In genomic region chr10:79007843-79008319, GRCh38 we compare ENCODE assay signal across 12 cellular contexts.
A peak's percentile ranks its signal among the peaks of the same experiment; 100 is the strongest.
DNase-seq lines count a peak whose midpoint lies in the region; ATAC-seq, FAIRE-seq and TF ChIP-seq lines count a peak whose summit lies in the region.
"Had no signal": no experiment of that assay in that cellular context is flagged by ENCODE, and none has a peak within 500 bp of the region (broad histone marks: within the 10 kb centered on the region; RNA-seq: fewer than 3 reads in every experiment).

No MANE protein-coding gene starts in this region.

- no peak for TF ChIP-seq RAD21 in GM12878 (IDR thresholded peaks at IDR 0.05; ENCODE audit: insufficient read depth, low read depth, low read length)

- TF ChIP-seq POLR2A in GM12878 (IDR thresholded peaks at IDR 0.05; ENCODE audit: low read depth, low read length) (no peak), vagina (IDR thresholded peaks at IDR 0.05) (no peak)

- no peaks in the 10 kb centered on the region for H3K9me3 ChIP-seq in mammary epithelial cell (replicated peaks; ENCODE audit: insufficient read depth, low read length)
- H3K9me3 ChIP-seq in GM12878 (replicated peaks; ENCODE audit: control insufficient read depth, insufficient read depth, low read length): no peaks in the 10 kb centered on the region
- no peaks in the 10 kb centered on the region for H3K9me3 ChIP-seq in right cardiac atrium (ENCODE audit: control insufficient read depth, low read length)
- no peaks in the 10 kb centered on the region for H3K9me3 ChIP-seq in vagina
- H3K9me3 ChIP-seq: SK-N-SH had no signal

- no peaks in the 10 kb centered on the region for H3K4me1 Mint-ChIP-seq in MCF 10A (ENCODE audit: insufficient read depth, unreplicated experiment)

- intact Hi-C loops in MCF 10A (cut with micrococcal nuclease): no loop called here
- intact Hi-C loops in mammary epithelial cell (cut with micrococcal nuclease): no loop called here
- intact Hi-C loops in GM12878 (cut with micrococcal nuclease; ENCODE audit: unreplicated experiment): no loop called here
- intact Hi-C loops in right cardiac atrium (cut with DNase I): no loop called here
- intact Hi-C loops in vagina (cut with DNase I): no loop called here

- H3K27me3 ChIP-seq in mammary epithelial cell (ENCODE audit: insufficient read depth, low read length): no peaks in the 10 kb centered on the region
- no peaks in the 10 kb centered on the region; a peak in 2 of 4 replicates for H3K27me3 ChIP-seq in GM12878 (replicated peaks in 1 of 2; ENCODE audit: control insufficient read depth in 2 of 2, insufficient read depth in 2 of 2, low read length in 1 of 2)
- no peaks in the 10 kb centered on the region for H3K27me3 ChIP-seq in right cardiac atrium (ENCODE audit: control insufficient read depth, insufficient read depth)
- no peaks in the 10 kb centered on the region for H3K27me3 ChIP-seq in vagina

- no peak overlapping the region for H3K4me2 ChIP-seq in mammary epithelial cell (ENCODE audit: insufficient read depth, low read depth, low read length)
- H3K4me2 ChIP-seq in GM12878 (ENCODE audit: control insufficient read depth, insufficient read depth): no peak overlapping the region
- H3K4me2 ChIP-seq: SK-N-SH had no signal

- H3K4me1 ChIP-seq in mammary epithelial cell (ENCODE audit: insufficient read depth, low read length): no peaks in the 10 kb centered on the region
- no peaks in the 10 kb centered on the region for H3K4me1 ChIP-seq in GM12878 (ENCODE audit: control insufficient read depth, insufficient read depth, low read length)
- H3K4me1 ChIP-seq in right cardiac atrium (ENCODE audit: control insufficient read depth, insufficient read depth, low read length): peaks cover 3% of the 10 kb centered on the region
- peaks cover 18% of the 10 kb centered on the region for H3K4me1 ChIP-seq in vagina

- H3K36me3 ChIP-seq in mammary epithelial cell (ENCODE audit: insufficient read depth, low read length) (no peaks in the 10 kb centered on the region), GM12878 (ENCODE audit: control insufficient read depth in 2 of 2, insufficient read depth in 2 of 2, low read length in 1 of 2) (no peaks in the 10 kb centered on the region), vagina (no peaks in the 10 kb centered on the region)

- no peaks in the 10 kb centered on the region for H4K20me1 ChIP-seq in mammary epithelial cell (ENCODE audit: insufficient read depth, low read length)
- no peaks in the 10 kb centered on the region for H4K20me1 ChIP-seq in GM12878 (ENCODE audit: control insufficient read depth, insufficient read depth)

- TF ChIP-seq CTCF in MCF 10A (IDR thresholded peaks at IDR 0.05; ENCODE audit: unreplicated experiment) (no peak), mammary epithelial cell (conservative IDR thresholded peaks at IDR 0.05 in 1 of 2, IDR thresholded peaks at IDR 0.05 in 1 of 2; ENCODE audit: extremely low read depth in 1 of 2, insufficient read depth in 1 of 2, low read depth in 1 of 2, low read length in 2 of 2) (no peak), GM12878 (IDR thresholded peaks at IDR 0.05 in 2 of 3, conservative IDR thresholded peaks at IDR 0.05 in 1 of 3; ENCODE audit: control insufficient read depth in 2 of 3, extremely low read depth in 1 of 3, insufficient read depth in 1 of 3, low read depth in 3 of 3, low read length in 3 of 3) (no peak), vagina (IDR thresholded peaks at IDR 0.05) (no peak)

- RAD21 ChIA-PET in GM12878 (lab: Charles Lee; ENCODE audit: unreplicated experiment): no interaction called here

- no peak for FAIRE-seq in GM12878 (lab: Jason Lieb, UNC)

- WGBS in mammary epithelial cell (ENCODE audit: low coverage, missing lambda C conversion rate): 80% methylated on average over 3 of the region's 3 CpGs
- 27% methylated on average over 3 of the region's 3 CpGs for WGBS in GM12878 (ENCODE audit: insufficient coverage, insufficient replicate concordance, low lambda C conversion rate, missing lambda C conversion rate)
- 82% methylated on average over 3 of the region's 3 CpGs for WGBS in right cardiac atrium

- H3K27ac ChIP-seq in mammary epithelial cell (ENCODE audit: insufficient read depth, low read depth, low read length) (no peak overlapping the region), GM12878 (ENCODE audit: control insufficient read depth, insufficient read depth) (no peak overlapping the region), right cardiac atrium (ENCODE audit: low read length) (no peak overlapping the region), vagina (peak overlapping the region; percentile 42)

- DNase-seq in MCF 10A (ENCODE audit: unreplicated experiment) (peak; percentile 51), mammary epithelial cell (no peak), GM12878 (ENCODE audit: low read depth, low spot score) (no peak), right cardiac atrium (no peak), vagina (ENCODE audit: extremely low spot score in 2 of 2) (no peak), HuH-7.5 (ENCODE audit: low spot score) (no peak)
- DNase-seq: activated naive CD4-positive, alpha-beta T cell treated with anti-CD3 and anti-CD28 coated beads for 36 hours; SK-N-SH had no signal

- BruUV-seq in MCF 10A (replicated peaks; lab: Mats Ljungman, UMichigan) (no TSS peak), mammary epithelial cell (replicated peaks; lab: Mats Ljungman, UMichigan) (no TSS peak), GM12878 (replicated peaks; lab: Mats Ljungman, UMichigan) (no TSS peak)

- POLR2A ChIA-PET in MCF 10A (lab: Yijun Ruan, JAX) (no interaction called here), GM12878 (lab: Charles Lee) (no interaction called here)

- dilution Hi-C loops in mammary epithelial cell (cut with HindIII; ENCODE audit: low sequenced_read_pairs): no loop called here

- no peaks in the 10 kb centered on the region for H3K79me2 ChIP-seq in mammary epithelial cell (ENCODE audit: insufficient read depth, low read length)
- H3K79me2 ChIP-seq in GM12878 (ENCODE audit: control insufficient read depth, insufficient read depth, low read length): no peaks in the 10 kb centered on the region

- SMC1A ChIA-PET in GM12878 (lab: Charles Lee; ENCODE audit: uncharacterized antibody, unreplicated experiment): no interaction called here

- H3K4me3 ChIP-seq in mammary epithelial cell (replicated peaks in 1 of 3; ENCODE audit: insufficient read depth in 1 of 3, low read depth in 2 of 3, low read length in 3 of 3) (no peak overlapping the region), GM12878 (no peak overlapping the region), right cardiac atrium (ENCODE audit: low read length) (no peak overlapping the region), vagina (no peak overlapping the region)

- H3K27me3 Mint-ChIP-seq in MCF 10A (ENCODE audit: insufficient read depth, unreplicated experiment): no peaks in the 10 kb centered on the region

- in situ Hi-C loops in mammary epithelial cell (cut with MboI; ENCODE audit: low sequenced_read_pairs in 2 of 2) (no loop called here), GM12878 (cut with MboI) (no loop called here)

- no peak overlapping the region for H3K4me3 Mint-ChIP-seq in MCF 10A (ENCODE audit: unreplicated experiment)
- H3K4me3 Mint-ChIP-seq: activated naive CD4-positive, alpha-beta T cell treated with anti-CD3 and anti-CD28 coated beads for 36 hours; central memory CD8-positive, alpha-beta T cell had no signal

- TF ChIP-seq EP300 in GM12878 (IDR thresholded peaks at IDR 0.05; ENCODE audit: borderline replicate concordance in 1 of 2, control insufficient read depth in 1 of 2, low read depth in 2 of 2, low read length in 2 of 2): no peak

- H2AFZ ChIP-seq in mammary epithelial cell (ENCODE audit: low read depth, low read length): no peak overlapping the region
- no peak overlapping the region for H2AFZ ChIP-seq in GM12878 (ENCODE audit: control insufficient read depth, low read depth, low read length)

- H3K27ac Mint-ChIP-seq in MCF 10A (ENCODE audit: low read depth, unreplicated experiment): no peak overlapping the region
- H3K27ac Mint-ChIP-seq: activated naive CD4-positive, alpha-beta T cell treated with anti-CD3 and anti-CD28 coated beads for 36 hours had no signal

- H3K9me3 Mint-ChIP-seq in MCF 10A (ENCODE audit: unreplicated experiment): no peaks in the 10 kb centered on the region
- H3K9me3 Mint-ChIP-seq: activated naive CD4-positive, alpha-beta T cell treated with anti-CD3 and anti-CD28 coated beads for 36 hours; central memory CD8-positive, alpha-beta T cell had no signal

- CTCF ChIA-PET in MCF 10A (lab: Yijun Ruan, JAX): interaction anchor here (1.1 kb wide), 1 partner anchor 33 kb away, joined by 3 read pairs; no protein-coding TSS in a partner anchor
- CTCF ChIA-PET in mammary epithelial cell (lab: Charles Lee; ENCODE audit: low non-redundant PET): no interaction called here
- CTCF ChIA-PET in GM12878 (lab: Yijun Ruan, JAX): no interaction called here

- ATAC-seq in GM12878 (no peak), right cardiac atrium (peak; percentile 47 to 54), HG03520 (IDR thresholded peaks at IDR 0.05; ENCODE audit: unreplicated experiment) (no peak), GM21786 (IDR thresholded peaks at IDR 0.05; ENCODE audit: unreplicated experiment) (no peak)
- ATAC-seq: HCT116 had no signal

- H3K9ac ChIP-seq in mammary epithelial cell (ENCODE audit: insufficient read depth, low read length) (no peak overlapping the region), GM12878 (ENCODE audit: control insufficient read depth, insufficient read depth, low read length) (no peak overlapping the region)
- H3K9ac ChIP-seq: SK-N-SH had no signal

- no peaks in the 10 kb centered on the region for H3K36me3 Mint-ChIP-seq in MCF 10A (ENCODE audit: insufficient read depth, unreplicated experiment)

TF ChIP-seq in GM12878, 131 proteins besides CTCF, POLR2A, EP300 and RAD21:
- TF ChIP-seq ATF7 (IDR thresholded peaks at IDR 0.05; ENCODE audit: low read depth) (0 out of 2 replicates have a peak, but pooled peaks have one; percentile 20), CBFB (IDR thresholded peaks at IDR 0.05; ENCODE audit: low read depth) (no peak), NFYA (IDR thresholded peaks at IDR 0.05; ENCODE audit: borderline replicate concordance, low read depth, low read length) (no peak), RB1 (IDR thresholded peaks at IDR 0.05; ENCODE audit: borderline replicate concordance) (no peak)
- TF ChIP-seq, protein P1, sequence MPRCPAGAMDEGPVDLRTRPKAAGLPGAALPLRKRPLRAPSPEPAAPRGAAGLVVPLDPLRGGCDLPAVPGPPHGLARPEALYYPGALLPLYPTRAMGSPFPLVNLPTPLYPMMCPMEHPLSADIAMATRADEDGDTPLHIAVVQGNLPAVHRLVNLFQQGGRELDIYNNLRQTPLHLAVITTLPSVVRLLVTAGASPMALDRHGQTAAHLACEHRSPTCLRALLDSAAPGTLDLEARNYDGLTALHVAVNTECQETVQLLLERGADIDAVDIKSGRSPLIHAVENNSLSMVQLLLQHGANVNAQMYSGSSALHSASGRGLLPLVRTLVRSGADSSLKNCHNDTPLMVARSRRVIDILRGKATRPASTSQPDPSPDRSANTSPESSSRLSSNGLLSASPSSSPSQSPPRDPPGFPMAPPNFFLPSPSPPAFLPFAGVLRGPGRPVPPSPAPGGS (IDR thresholded peaks at IDR 0.05; ENCODE audit: borderline replicate concordance, insufficient read depth, low read depth, low read length, poor library complexity, severe bottlenecking): no peak
TF ChIP-seq in GM12878: peak in this region for 1.

Comparison
In these comparisons a context has a peak if more than half of its experiments do, and no peak if none do; other contexts are left out.
1. ATAC-seq: peak in right cardiac atrium (2 of 2); none in GM12878 (single experiment), HG03520 (single experiment) and GM21786 (single experiment).